17 cellular contexts compared by ENCODE assay signal in the genomic region with DNA sequence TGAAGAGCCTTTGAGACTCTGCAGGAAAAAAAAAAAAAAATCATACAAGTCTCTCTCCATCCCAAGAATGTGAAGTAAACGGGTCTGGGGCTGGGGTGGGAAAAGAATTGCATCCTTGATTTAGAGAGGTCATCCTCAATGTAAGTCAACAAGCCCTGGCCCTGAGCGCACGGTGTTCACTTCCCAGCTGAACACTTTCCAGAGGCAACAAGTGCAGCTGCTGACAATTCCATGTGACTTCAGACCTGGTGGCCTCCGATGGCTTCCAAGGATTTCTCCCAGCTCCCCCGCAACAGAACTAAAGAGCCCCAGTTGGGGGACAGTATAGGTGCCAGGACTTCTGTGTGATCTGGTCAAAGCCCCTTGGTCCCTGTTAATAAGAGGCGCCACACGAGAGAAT. TPM values are rescaled to one million over a fixed set of nuclear protein-coding genes. Genes with fewer than 3 reads are reported as not detected.
A peak's percentile ranks its signal among the peaks of the same experiment; 100 is the strongest.
DNase-seq lines count a peak whose midpoint lies in the region; ATAC-seq and TF ChIP-seq lines count a peak whose summit lies in the region.
"Had no signal": no experiment of that assay in that cellular context is flagged by ENCODE, and none has a peak within 500 bp of the region (broad histone marks: within the 10 kb centered on the region; RNA-seq: fewer than 3 reads in every experiment).

No MANE protein-coding gene starts in this region.

- H3K4me3 Mint-ChIP-seq in mesothelial cell of epicardium: no peak overlapping the region
- H3K4me3 Mint-ChIP-seq: activated naive CD8-positive, alpha-beta T cell treated with anti-CD3 and anti-CD28 coated beads, Interleukin-2, amount 10 ng/mL, durations not matched to agents 7 days and 5 days had no signal

- H3K27ac Mint-ChIP-seq in mesothelial cell of epicardium: peak overlapping the region; percentile 19
- H3K27ac Mint-ChIP-seq: activated B cell treated with CpG ODN at 0.5 μM for 24 hours; activated naive CD8-positive, alpha-beta T cell treated with anti-CD3 and anti-CD28 coated beads, Interleukin-2, amount 10 ng/mL, durations not matched to agents 7 days and 5 days; memory B cell had no signal

- no peaks in the 10 kb centered on the region for H3K9me3 Mint-ChIP-seq in mesothelial cell of epicardium
- H3K9me3 Mint-ChIP-seq: activated B cell treated with CpG ODN at 0.5 μM for 24 hours; activated naive CD8-positive, alpha-beta T cell treated with anti-CD3 and anti-CD28 coated beads, Interleukin-2, amount 10 ng/mL, durations not matched to agents 7 days and 5 days; memory B cell had no signal

- no peak for TF ChIP-seq POLR2A in body of pancreas (IDR thresholded peaks at IDR 0.05)

- H3K9me3 ChIP-seq in body of pancreas (no peaks in the 10 kb centered on the region), thoracic aorta (no peaks in the 10 kb centered on the region)

- H3K36me3 Mint-ChIP-seq in mesothelial cell of epicardium: peaks cover 19% of the 10 kb centered on the region
- H3K36me3 Mint-ChIP-seq: memory B cell had no signal

- peak overlapping the region in 1 of 4 donors; percentile 32 for H3K27ac ChIP-seq in body of pancreas
- H3K27ac ChIP-seq in thoracic aorta: peak overlapping the region; percentile 67 to 69

- intact Hi-C loops in body of pancreas (cut with DNase I): no loop called here
- intact Hi-C loops in Right ventricle myocardium inferior (cut with DNase I): loop anchor here (5.0 kb wide), 2 partner anchors 74 to 144 kb away; partner anchors contain the start of gene SNRNP35

- 46 to 58% methylated on average over 7 of the region's 7 CpGs for WGBS in body of pancreas, 2 donors

- POLR2A ChIA-PET in GM10248 (lab: Yijun Ruan, JAX): no interaction called here

- peaks cover 21% of the 10 kb centered on the region for H3K4me1 Mint-ChIP-seq in mesothelial cell of epicardium

- ATAC-seq in body of pancreas (no peak), Right ventricle myocardium inferior (peak; percentile 55), thoracic aorta (ENCODE audit: insufficient number of reproducible peaks, low FRiP score, low read depth) (no peak)

- DNase-seq in body of pancreas (peak; percentile 29 to 61 (median 44)), Right ventricle myocardium inferior (ENCODE audit: missing footprints) (no peak), mesothelial cell of epicardium (ENCODE audit: low spot score in 2 of 2, unreplicated experiment in 2 of 2) (no peak), thoracic aorta (ENCODE audit: low spot score) (no peak), islet precursor cell (no peak), GM10248 (ENCODE audit: extremely low spot score) (no peak), cerebellar nuclear complex (lab: John Stamatoyannopoulos, UW) (no peak)
- no peak for DNase-seq in stimulated activated CD4-positive, alpha-beta T cell treated with anti-CD3 and anti-CD28 coated beads, Interleukin-1b, Interleukin-23, amount 100 ng/mL, for 48 hours
- DNase-seq: activated B cell treated with CpG ODN at 0.5 μM for 24 hours; activated CD8-positive, alpha-beta memory T cell treated with anti-CD3 and anti-CD28 coated beads for 24 hours; activated naive CD8-positive, alpha-beta T cell treated with anti-CD3 and anti-CD28 coated beads, Interleukin-2, amount 10 ng/mL, durations not matched to agents 7 days and 5 days; AML-193; GDM1; NCI-H1694; NCI-H226; stimulated activated CD4-positive, alpha-beta T cell treated with anti-CD3 and anti-CD28 coated beads, Interleukin-4, amount 100 ng/mL, for 4 hours had no signal

- CTCF ChIA-PET in GM10248 (lab: Yijun Ruan, JAX): no interaction called here

- no peaks in the 10 kb centered on the region for H3K36me3 ChIP-seq in body of pancreas (replicated peaks in 1 of 2; ENCODE audit: insufficient read depth in 1 of 2, low read depth in 2 of 2)
- H3K36me3 ChIP-seq in thoracic aorta: no peaks in the 10 kb centered on the region

- no peak overlapping the region for H3K4me3 ChIP-seq in body of pancreas
- peak overlapping the region; percentile 77 for H3K4me3 ChIP-seq in thoracic aorta

- TF ChIP-seq CTCF in body of pancreas (IDR thresholded peaks at IDR 0.05) (no peak), mesothelial cell of epicardium (IDR thresholded peaks at IDR 0.05; ENCODE audit: unreplicated experiment) (no peak), thoracic aorta (IDR thresholded peaks at IDR 0.05) (no peak), GM10248 (IDR thresholded peaks at IDR 0.05; ENCODE audit: control extremely low read depth, extremely low read depth, low read depth, missing control alignments) (no peak)

- H3K4me1 ChIP-seq in body of pancreas (peaks cover 30% of the 10 kb centered on the region), thoracic aorta (ENCODE audit: control insufficient read depth in 1 of 2, low read depth in 2 of 2) (peaks cover 17 to 41% of the 10 kb centered on the region in 2 donors)

- H3K27me3 ChIP-seq in body of pancreas (no peaks in the 10 kb centered on the region), thoracic aorta (replicated peaks; ENCODE audit: insufficient read depth) (no peaks in the 10 kb centered on the region)

- no peaks in the 10 kb centered on the region for H3K27me3 Mint-ChIP-seq in mesothelial cell of epicardium (ENCODE audit: low read depth)
- H3K27me3 Mint-ChIP-seq: memory B cell had no signal

RNA-seq across cellular contexts. Expression of gene RILPL1, which starts 2.4 kb away (rescaled TPM):
- total RNA-seq in body of pancreas (1 to 10 TPM; 4.3 to 4.9 TPM), Right ventricle myocardium inferior (94.3 TPM), mesothelial cell of epicardium (40.9 to 49.5 TPM (median 45.4 TPM) in 3 replicates), thoracic aorta (10 to 100 TPM; 29.0 to 49.7 TPM)

RNA-seq across cellular contexts. Expression of gene TMED2, which starts 53.3 kb away (rescaled TPM):
- total RNA-seq in body of pancreas (100 to 1,000 TPM in 1 of 2 donors, 10 to 100 TPM in 1; 89.7 to 127 TPM), Right ventricle myocardium inferior (163 TPM), mesothelial cell of epicardium (154 to 159 TPM (median 159 TPM) in 3 replicates), thoracic aorta (100 to 1,000 TPM; 150 to 152 TPM)

Comparison
In these comparisons a context has a peak if more than half of its experiments do, and no peak if none do; other contexts are left out.
1. DNase-seq: peak in body of pancreas (4 of 4); none in Right ventricle myocardium inferior (single experiment), mesothelial cell of epicardium (0 of 2), thoracic aorta (single experiment), islet precursor cell (single experiment), stimulated activated CD4-positive, alpha-beta T cell treated with anti-CD3 and anti-CD28 coated beads, Interleukin-1b, Interleukin-23, amount 100 ng/mL, for 48 hours (single experiment), GM10248 (single experiment) and cerebellar nuclear complex (0 of 2).